Comparison of ENCODE assay signal across 10 cellular contexts in genomic region chr12:93449277-93449676, GRCh38. TPM values are rescaled to one million over a fixed set of nuclear protein-coding genes. Genes with fewer than 3 reads are reported as not detected.
DNase-seq lines count a peak whose midpoint lies in the region; ATAC-seq and TF ChIP-seq lines count a peak whose summit lies in the region.
"Had no signal": no experiment of that assay in that cellular context is flagged by ENCODE, and none has a peak within 500 bp of the region (broad histone marks: within the 10 kb centered on the region; RNA-seq: fewer than 3 reads in every experiment).

No MANE protein-coding gene starts in this region.

- no peak overlapping the region for H3K27ac ChIP-seq in CD8-positive, alpha-beta T cell (ENCODE audit: low read depth, low read length)

- intact Hi-C loops in CD8-positive, alpha-beta T cell (cut with DNase I, micrococcal nuclease): loop anchor here (10.0 kb wide), 4 partner anchors 116 to 1556 kb away; partner anchors contain the start of genes BTG1 (in 1 of the 2) and NDUFA12 (in 1 of the 2)

- CTCF ChIA-PET in CD8-positive, alpha-beta T cell (lab: Charles Lee): interaction anchor here (1.4 kb wide), 1 partner anchor 30 kb away, joined by 3 read pairs; no protein-coding TSS in a partner anchor

- no peak overlapping the region for H3K4me3 Mint-ChIP-seq in CD8-positive, alpha-beta T cell
- peak overlapping the region; percentile 30 to 89 (median 72) for H3K4me3 Mint-ChIP-seq in IgD-negative memory B cell

- TF ChIP-seq CTCF in CD8-positive, alpha-beta T cell (IDR thresholded peaks at IDR 0.05): no peak

- H3K9me3 ChIP-seq in CD8-positive, alpha-beta T cell (ENCODE audit: low read length): no peaks in the 10 kb centered on the region

- no peaks in the 10 kb centered on the region for H3K27me3 Mint-ChIP-seq in CD8-positive, alpha-beta T cell (ENCODE audit: low read depth)
- no peaks in the 10 kb centered on the region for H3K27me3 Mint-ChIP-seq in IgD-negative memory B cell

- H3K4me1 ChIP-seq in CD8-positive, alpha-beta T cell (ENCODE audit: insufficient read depth, low read length): peaks cover 23% of the 10 kb centered on the region

- no peaks in the 10 kb centered on the region for H3K27me3 ChIP-seq in CD8-positive, alpha-beta T cell (ENCODE audit: insufficient read depth, low read length)

- no peaks in the 10 kb centered on the region for H3K36me3 ChIP-seq in CD8-positive, alpha-beta T cell (ENCODE audit: insufficient read depth, low read length)

- no peak overlapping the region for H3K4me3 ChIP-seq in CD8-positive, alpha-beta T cell (ENCODE audit: low read depth, low read length)

- DNase-seq in CD8-positive, alpha-beta T cell: no peak
- DNase-seq in AG20443 (ENCODE audit: low spot score) (no peak), NCI-H2081 treated with DMSO at 0.1 percent for 48 hours (lab: John Stamatoyannopoulos, UW) (no peak), NCI-H1930 (lab: John Stamatoyannopoulos, UW) (no peak), SW480 (ENCODE audit: low spot score) (no peak)
- DNase-seq: activated CD8-positive, alpha-beta memory T cell treated with anti-CD3 and anti-CD28 coated beads, Interleukin-2, amount 50 U/mL, for 4 hours; NCI-H526 treated with DMSO at 0.1 percent for 48 hours had no signal

- ATAC-seq in CD8-positive, alpha-beta T cell: no peak
- ATAC-seq in GM19025 (IDR thresholded peaks at IDR 0.05; ENCODE audit: low read depth, unreplicated experiment): peak; percentile 76
- peak; percentile 79 for ATAC-seq in HG02840 (IDR thresholded peaks at IDR 0.05; ENCODE audit: low FRiP score, unreplicated experiment)

- POLR2A ChIA-PET in CD8-positive, alpha-beta T cell (lab: Charles Lee): no interaction called here

- no peaks in the 10 kb centered on the region for H3K9me3 Mint-ChIP-seq in CD8-positive, alpha-beta T cell
- no peaks in the 10 kb centered on the region for H3K9me3 Mint-ChIP-seq in IgD-negative memory B cell

- H3K36me3 Mint-ChIP-seq in CD8-positive, alpha-beta T cell: no peaks in the 10 kb centered on the region
- no peaks in the 10 kb centered on the region for H3K36me3 Mint-ChIP-seq in IgD-negative memory B cell

- H3K27ac Mint-ChIP-seq in CD8-positive, alpha-beta T cell: peak overlapping the region; percentile 23
- H3K27ac Mint-ChIP-seq in IgD-negative memory B cell: peak overlapping the region; percentile 31 to 91 (median 48)

- peaks cover 22% of the 10 kb centered on the region for H3K4me1 Mint-ChIP-seq in CD8-positive, alpha-beta T cell (ENCODE audit: low read depth)
- peaks cover 18 to 22% (median 21%) of the 10 kb centered on the region in 3 donors for H3K4me1 Mint-ChIP-seq in IgD-negative memory B cell

RNA-seq across cellular contexts. Expression of gene UBE2N, which starts 7.5 kb away (rescaled TPM):
- total RNA-seq in CD8-positive, alpha-beta T cell: 10 to 100 TPM; 89.5 to 93.6 TPM
- polyA plus RNA-seq in IgD-negative memory B cell: 245 TPM

RNA-seq across cellular contexts. Expression of gene MRPL42, which starts 18.0 kb away (rescaled TPM):
- total RNA-seq in CD8-positive, alpha-beta T cell: 10 to 100 TPM; 31.6 to 33.2 TPM
- 84.5 TPM for polyA plus RNA-seq in IgD-negative memory B cell
